Comparison of ENCODE assay signal across 8 cellular contexts in the genomic region with DNA sequence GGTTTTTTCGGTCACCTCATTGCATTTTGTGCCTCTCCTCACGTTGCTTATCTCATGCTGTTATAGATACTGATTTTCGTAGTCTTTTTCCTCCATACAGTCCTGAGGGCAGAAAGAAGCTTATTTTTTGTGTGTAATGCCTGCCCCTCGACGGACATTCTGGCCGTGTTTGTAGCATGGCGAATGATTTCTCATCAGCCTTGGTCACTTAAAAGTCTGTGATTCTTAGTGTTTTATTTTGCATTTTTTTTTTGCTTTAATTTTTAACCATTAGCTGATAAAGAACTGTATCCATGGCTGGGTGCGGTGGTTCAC.
A peak's percentile ranks its signal among the peaks of the same experiment; 100 is the strongest.
DNase-seq lines count a peak whose midpoint lies in the region; ATAC-seq and TF ChIP-seq lines count a peak whose summit lies in the region.

No MANE protein-coding gene starts in this region.

- peak overlapping the region; percentile 76 for H3K4me3 ChIP-seq in astrocyte of the cerebellum (ENCODE audit: low read depth, low read length)

- in situ Hi-C loops in astrocyte of the cerebellum (cut with HindIII; ENCODE audit: low sequenced_read_pairs): no loop called here

- ATAC-seq in GM18873 (IDR thresholded peaks at IDR 0.05; ENCODE audit: low FRiP score, unreplicated experiment) (peak; percentile 3), HG03097 (IDR thresholded peaks at IDR 0.05; ENCODE audit: low FRiP score, unreplicated experiment) (peak; percentile 25), memory B cell (ENCODE audit: low read depth) (peak; percentile 11)

- H3K27me3 Mint-ChIP-seq in memory B cell: peaks cover 3% of the 10 kb centered on the region

- H3K9me3 Mint-ChIP-seq in memory B cell: no peaks in the 10 kb centered on the region

- H3K36me3 Mint-ChIP-seq in memory B cell: peaks cover 9% of the 10 kb centered on the region

- DNase-seq in astrocyte of the cerebellum (ENCODE audit: low read depth) (no peak), memory B cell (ENCODE audit: low spot score in 2 of 2) (no peak), activated gamma-delta T cell (lab: John Stamatoyannopoulos, UW) (no peak), GF-D8 (lab: John Stamatoyannopoulos, UW) (no peak), HuH-7 (ENCODE audit: low spot score) (no peak), HCEC 1CT (no peak)

- peaks cover 13% of the 10 kb centered on the region for H3K4me1 Mint-ChIP-seq in memory B cell

- peak overlapping the region; percentile 98 for H3K4me3 Mint-ChIP-seq in memory B cell

- H3K27ac Mint-ChIP-seq in memory B cell: peak overlapping the region; percentile 99

- no peak for TF ChIP-seq CTCF in astrocyte of the cerebellum (IDR thresholded peaks at IDR 0.05; ENCODE audit: low read depth, low read length, missing control alignments)
